Comparison of ENCODE assay signal across 26 cellular contexts in genomic region chr3:100111728-100112127, GRCh38. TPM values are rescaled to one million over a fixed set of nuclear protein-coding genes. Genes with fewer than 3 reads are reported as not detected.
"Had no signal": no experiment of that assay in that cellular context is flagged by ENCODE, and none has a peak within 500 bp of the region (broad histone marks: within the 10 kb centered on the region; RNA-seq: fewer than 3 reads in every experiment).

No MANE protein-coding gene starts in this region.

- DNase-seq: IMR-90, Karpas-422, KG1, MG63, NCI-H1092, NCI-H1105 treated with DMSO at 0.1 percent for 48 hours, NCI-H1417 treated with DMSO at 0.1 percent for 48 hours, NCI-H146, NCI-H1694 treated with DMSO at 0.1 percent for 48 hours, NCI-H1930, NCI-H2081, NCI-H2107, NCI-H226, NCI-H446, NCI-H510A, NCI-H524 treated with DMSO at 0.1 percent for 48 hours, NCI-H69, NCI-H774, Right ventricle myocardium superior, SIG-M5 had no signal

- H3K4me3 ChIP-seq: MG63, SJSA1, SK-N-MC had no signal

- H3K36me3 ChIP-seq: MG63, SJSA1 had no signal

- ATAC-seq: HepG2, Panc1 had no signal

- H3K27ac ChIP-seq: SJSA1, SK-N-MC had no signal

- H3K9me3 ChIP-seq: MG63, SJSA1 had no signal

- H3K27me3 ChIP-seq: MG63, SJSA1 had no signal

RNA-seq across cellular contexts. Expression of gene FILIP1L, which starts 2.6 kb away (rescaled TPM):
- total RNA-seq: HT1080, RPMI7951 had no signal
